ENCODE assay signal across 8 cellular contexts in the genomic region with DNA sequence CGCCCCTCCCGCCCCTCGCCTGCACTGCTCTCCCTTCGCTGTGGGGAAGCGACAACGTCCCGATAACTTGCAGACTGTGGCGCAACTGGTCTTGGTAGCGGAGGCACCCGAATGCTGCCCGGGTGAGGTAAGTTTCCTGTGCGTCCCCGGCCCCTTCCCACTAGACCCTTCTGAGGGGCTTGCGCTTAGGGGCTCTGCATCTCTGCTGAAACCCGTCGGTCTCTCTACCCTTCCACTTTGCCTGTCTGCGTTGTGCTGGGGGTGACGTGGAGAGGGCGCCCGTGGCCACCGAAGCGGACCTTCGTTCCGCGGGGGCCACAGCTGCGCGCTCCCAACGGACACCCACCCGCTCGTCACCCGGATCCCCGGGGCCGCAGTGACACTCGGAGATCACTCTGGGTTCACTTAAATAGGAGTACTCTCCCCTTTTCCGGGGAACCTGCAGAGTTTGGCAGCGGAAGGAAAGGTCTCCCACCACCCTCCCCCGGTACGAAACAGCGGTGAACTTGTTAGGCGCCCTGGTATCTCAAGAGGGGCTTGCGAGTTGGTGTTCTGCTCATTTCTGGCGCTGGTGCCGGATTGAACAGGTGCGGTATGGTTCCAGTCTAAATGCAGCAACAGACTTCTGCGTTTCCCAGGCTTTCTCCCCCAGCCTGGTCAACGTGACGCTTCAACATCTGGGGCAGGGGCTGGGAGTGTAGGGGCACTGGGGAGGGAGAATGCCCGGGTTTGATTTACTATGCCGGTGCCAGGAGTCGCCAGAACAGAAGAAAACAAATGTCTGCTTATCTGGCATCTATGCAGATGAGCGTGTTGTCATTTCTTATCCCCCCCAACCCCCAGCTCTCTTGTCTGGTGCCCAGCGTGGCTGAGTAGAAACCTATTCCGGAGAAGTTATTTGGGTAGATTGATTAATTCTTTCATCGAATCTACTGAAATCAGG. TPM values are rescaled to one million over a fixed set of nuclear protein-coding genes. Genes with fewer than 3 reads are reported as not detected.
DNase-seq lines count a peak whose midpoint lies in the region; ATAC-seq and TF ChIP-seq lines count a peak whose summit lies in the region.

No MANE protein-coding gene starts in this region.

- CTCF ChIA-PET in activated CD8-positive, alpha-beta memory T cell treated with anti-CD3 and anti-CD28 coated beads, Interleukin-2, amount 10 ng/mL, durations not matched to agents 7 days and 5 days (lab: Charles Lee), result no interaction called here

- H3K27ac Mint-ChIP-seq in activated CD8-positive, alpha-beta memory T cell treated with anti-CD3 and anti-CD28 coated beads, Interleukin-2, amount 10 ng/mL, durations not matched to agents 7 days and 5 days, result peak overlapping the region; percentile 57
- peak overlapping the region; percentile 41 to 98 (median 94) for H3K27ac Mint-ChIP-seq in naive B cell

- in situ Hi-C loops in SK-MEL-5 (cut with HindIII; ENCODE audit: low pct_unique_long_range_greater_than_20kb, low sequenced_read_pairs), result loop anchor here (25.0 kb wide), 1 partner anchor 119 kb away; no protein-coding TSS in a partner anchor

- no peak for TF ChIP-seq CTCF in epithelial cell of proximal tubule (conservative IDR thresholded peaks at IDR 0.05; ENCODE audit: low read depth, low read length)

- H3K4me3 Mint-ChIP-seq in activated CD8-positive, alpha-beta memory T cell treated with anti-CD3 and anti-CD28 coated beads, Interleukin-2, amount 10 ng/mL, durations not matched to agents 7 days and 5 days, result peak overlapping the region; percentile 72
- H3K4me3 Mint-ChIP-seq in naive B cell, result peak overlapping the region; percentile 84 to 99 (median 95)

- H3K4me1 Mint-ChIP-seq in activated CD8-positive, alpha-beta memory T cell treated with anti-CD3 and anti-CD28 coated beads, Interleukin-2, amount 10 ng/mL, durations not matched to agents 7 days and 5 days, result peaks cover 6% of the 10 kb centered on the region
- peaks cover 47 to 62% (median 54%) of the 10 kb centered on the region in 3 donors for H3K4me1 Mint-ChIP-seq in naive B cell

- peak; percentile 27 for ATAC-seq in activated CD8-positive, alpha-beta memory T cell treated with anti-CD3 and anti-CD28 coated beads, Interleukin-2, amount 10 ng/mL, durations not matched to agents 7 days and 5 days
- ATAC-seq in HG03064 (IDR thresholded peaks at IDR 0.05; ENCODE audit: low read depth, unreplicated experiment), result peak; percentile 9
- ATAC-seq in naive B cell (ENCODE audit: low read depth in 2 of 2), result peak; percentile 18

- DNase-seq in activated CD8-positive, alpha-beta memory T cell treated with anti-CD3 and anti-CD28 coated beads, Interleukin-2, amount 10 ng/mL, durations not matched to agents 7 days and 5 days, result no peak
- DNase-seq in activated CD8-positive, alpha-beta memory T cell treated with anti-CD3 and anti-CD28 coated beads, Interleukin-2, amount 50 U/mL, for 4 hours, result no peak
- DNase-seq in SK-MEL-5 (ENCODE audit: low read depth, low spot score) (peak; percentile 30), epithelial cell of proximal tubule (ENCODE audit: low read depth) (no peak), naive B cell (peak; percentile 58), EL (no peak), NCI-H187 (lab: John Stamatoyannopoulos, UW) (no peak)

- H3K4me3 ChIP-seq in epithelial cell of proximal tubule (ENCODE audit: low read depth, low read length), result peak overlapping the region; percentile 51

- H3K36me3 Mint-ChIP-seq in activated CD8-positive, alpha-beta memory T cell treated with anti-CD3 and anti-CD28 coated beads, Interleukin-2, amount 10 ng/mL, durations not matched to agents 7 days and 5 days, result no peaks in the 10 kb centered on the region
- H3K36me3 Mint-ChIP-seq in naive B cell, result no peaks in the 10 kb centered on the region

- H3K9me3 Mint-ChIP-seq in activated CD8-positive, alpha-beta memory T cell treated with anti-CD3 and anti-CD28 coated beads, Interleukin-2, amount 10 ng/mL, durations not matched to agents 7 days and 5 days (ENCODE audit: low read depth), result no peaks in the 10 kb centered on the region
- no peaks in the 10 kb centered on the region for H3K9me3 Mint-ChIP-seq in naive B cell

- H3K27me3 Mint-ChIP-seq in activated CD8-positive, alpha-beta memory T cell treated with anti-CD3 and anti-CD28 coated beads, Interleukin-2, amount 10 ng/mL, durations not matched to agents 7 days and 5 days, result peaks cover 78% of the 10 kb centered on the region
- no peaks in the 10 kb centered on the region for H3K27me3 Mint-ChIP-seq in naive B cell

RNA-seq across cellular contexts. Expression of a gene that starts 0.9 kb away (rescaled TPM):
- 10 to 100 TPM in 1 of 2 experiments, under 1 TPM in 1; 0.85 to 23.2 TPM for total RNA-seq in activated CD8-positive, alpha-beta memory T cell treated with anti-CD3 and anti-CD28 coated beads, Interleukin-2, amount 10 ng/mL, durations not matched to agents 7 days and 5 days
- total RNA-seq in SK-MEL-5 (2014; rRNA removed; shearing (Covaris generic)), result 5.0 and 7.4 TPM in 2 replicates
- polyA plus RNA-seq in SK-MEL-5 (2015; cell fraction: cytosol; rRNA removed), result 8.6 and 11.1 TPM in 2 replicates
- 2.3 and 2.6 TPM in 2 replicates for polyA plus RNA-seq in SK-MEL-5 (2015; cell fraction: nucleus; rRNA removed)
- not detected in 2 replicates for total RNA-seq in epithelial cell of proximal tubule
- 10 to 100 TPM in 2 of 6 donors, 1 to 10 TPM in 4; 6.6 to 16.6 (median 9.3) TPM for polyA plus RNA-seq in naive B cell (ENCODE audit: low read depth in 6 of 6)

Comparison
In these comparisons a context has a peak if more than half of its experiments do, and no peak if none do; other contexts are left out.
1. DNase-seq: peak in SK-MEL-5 (single experiment) and naive B cell (single experiment); none in activated CD8-positive, alpha-beta memory T cell treated with anti-CD3 and anti-CD28 coated beads, Interleukin-2, amount 10 ng/mL, durations not matched to agents 7 days and 5 days (single experiment), activated CD8-positive, alpha-beta memory T cell treated with anti-CD3 and anti-CD28 coated beads, Interleukin-2, amount 50 U/mL, for 4 hours (single experiment), epithelial cell of proximal tubule (single experiment), EL (single experiment) and NCI-H187 (0 of 2).
2. Peak in every context shown above with its lines, with median percentiles within 50 percentile points of each other: ATAC-seq.